15 cellular contexts compared by ENCODE assay signal in the genomic region with DNA sequence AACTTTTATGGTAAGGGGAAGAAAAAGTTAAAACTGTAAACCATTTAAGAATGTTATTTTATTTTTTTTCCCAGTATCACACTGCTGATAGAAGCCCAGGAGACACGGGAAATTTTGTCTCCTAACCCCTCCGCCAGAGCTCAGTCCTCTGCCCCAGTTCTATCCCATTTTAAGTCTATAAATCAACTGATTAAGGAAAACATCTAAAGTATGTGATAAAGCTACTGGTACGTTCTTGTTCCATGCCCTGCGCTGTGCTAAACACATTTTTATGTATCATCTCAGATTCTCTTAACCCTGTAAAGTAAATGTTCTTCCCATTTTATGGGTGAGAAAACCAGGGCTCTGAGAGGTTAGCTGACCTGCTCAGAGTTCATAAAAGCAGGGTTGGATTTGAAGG. TPM values are rescaled to one million over a fixed set of nuclear protein-coding genes. Genes with fewer than 3 reads are reported as not detected.
A peak's percentile ranks its signal among the peaks of the same experiment; 100 is the strongest.
DNase-seq lines count a peak whose midpoint lies in the region; ATAC-seq and TF ChIP-seq lines count a peak whose summit lies in the region.
"Had no signal": no experiment of that assay in that cellular context is flagged by ENCODE, and none has a peak within 500 bp of the region (broad histone marks: within the 10 kb centered on the region; RNA-seq: fewer than 3 reads in every experiment).

No MANE protein-coding gene starts in this region.

- peaks cover 46% of the 10 kb centered on the region for H3K4me1 Mint-ChIP-seq in HFFc6 (ENCODE audit: low read depth)
- H3K4me1 Mint-ChIP-seq in WTC11 = no peaks in the 10 kb centered on the region

- H3K27ac Mint-ChIP-seq in HFFc6 (peak overlapping the region; percentile 43; the same call in 1 of the 2 replicates), WTC11 (peak overlapping the region; percentile 28; the same call in 1 of the 2 replicates)

- H3K4me3 Mint-ChIP-seq in HFFc6 (no peak overlapping the region), WTC11 (no peak overlapping the region)
- H3K4me3 Mint-ChIP-seq: CD4-positive, alpha-beta memory T cell had no signal

- CTCF ChIA-PET in WTC11 (lab: Charles Lee) = no interaction called here

- ATAC-seq in WTC11 = no peak

- H3K9me3 Mint-ChIP-seq in HFFc6 (no peaks in the 10 kb centered on the region), WTC11 (no peaks in the 10 kb centered on the region)
- H3K9me3 Mint-ChIP-seq: CD4-positive, alpha-beta memory T cell had no signal

- TF ChIP-seq CTCF in HFFc6 (IDR thresholded peaks at IDR 0.05) (no peak), WTC11 (IDR thresholded peaks at IDR 0.05) (no peak)

- DNase-seq in HFFc6 = no peak
- no peak for DNase-seq in WTC11 (ENCODE audit: low spot score)
- DNase-seq in islet precursor cell = peak; percentile 13
- no peak for DNase-seq in NCI-H187 (lab: John Stamatoyannopoulos, UW)
- DNase-seq in HuH-7.5 (ENCODE audit: low spot score) = no peak
- DNase-seq in effector CD8-positive, alpha-beta T cell (lab: John Stamatoyannopoulos, UW) = no peak
- DNase-seq: C1 segment of cervical spinal cord; Calu3; CD4-positive, alpha-beta memory T cell; COR-L47; DMS53; DMS79 treated with DMSO at 0.1 percent for 48 hours; GM23248; H7; HCEC 1CT had no signal

- POLR2A ChIA-PET in WTC11 (lab: Charles Lee) = no interaction called here

- H3K36me3 Mint-ChIP-seq in HFFc6 (ENCODE audit: low read depth) (peaks cover 56% of the 10 kb centered on the region), WTC11 (peaks cover 10% of the 10 kb centered on the region; the same call in 1 of the 2 replicates)

- H3K27me3 Mint-ChIP-seq in HFFc6 (ENCODE audit: insufficient read depth) (no peaks in the 10 kb centered on the region; the same call in 1 of the 2 replicates), WTC11 (ENCODE audit: low read depth) (no peaks in the 10 kb centered on the region)
- H3K27me3 Mint-ChIP-seq: CD4-positive, alpha-beta memory T cell had no signal

TF ChIP-seq in WTC11, 78 proteins besides CTCF, POLR2A, EP300 and RAD21:
- no peak for TF ChIP-seq KAT7 (CRISPR knock-in tag; IDR thresholded peaks at IDR 0.05; ENCODE audit: borderline replicate concordance)
- TF ChIP-seq ZNF263 (CRISPR knock-in tag; IDR thresholded peaks at IDR 0.05; ENCODE audit: low read depth) = no peak
- TF ChIP-seq NR2C2 (CRISPR knock-in tag; IDR thresholded peaks at IDR 0.05) = no peak
- TF ChIP-seq, protein P1, sequence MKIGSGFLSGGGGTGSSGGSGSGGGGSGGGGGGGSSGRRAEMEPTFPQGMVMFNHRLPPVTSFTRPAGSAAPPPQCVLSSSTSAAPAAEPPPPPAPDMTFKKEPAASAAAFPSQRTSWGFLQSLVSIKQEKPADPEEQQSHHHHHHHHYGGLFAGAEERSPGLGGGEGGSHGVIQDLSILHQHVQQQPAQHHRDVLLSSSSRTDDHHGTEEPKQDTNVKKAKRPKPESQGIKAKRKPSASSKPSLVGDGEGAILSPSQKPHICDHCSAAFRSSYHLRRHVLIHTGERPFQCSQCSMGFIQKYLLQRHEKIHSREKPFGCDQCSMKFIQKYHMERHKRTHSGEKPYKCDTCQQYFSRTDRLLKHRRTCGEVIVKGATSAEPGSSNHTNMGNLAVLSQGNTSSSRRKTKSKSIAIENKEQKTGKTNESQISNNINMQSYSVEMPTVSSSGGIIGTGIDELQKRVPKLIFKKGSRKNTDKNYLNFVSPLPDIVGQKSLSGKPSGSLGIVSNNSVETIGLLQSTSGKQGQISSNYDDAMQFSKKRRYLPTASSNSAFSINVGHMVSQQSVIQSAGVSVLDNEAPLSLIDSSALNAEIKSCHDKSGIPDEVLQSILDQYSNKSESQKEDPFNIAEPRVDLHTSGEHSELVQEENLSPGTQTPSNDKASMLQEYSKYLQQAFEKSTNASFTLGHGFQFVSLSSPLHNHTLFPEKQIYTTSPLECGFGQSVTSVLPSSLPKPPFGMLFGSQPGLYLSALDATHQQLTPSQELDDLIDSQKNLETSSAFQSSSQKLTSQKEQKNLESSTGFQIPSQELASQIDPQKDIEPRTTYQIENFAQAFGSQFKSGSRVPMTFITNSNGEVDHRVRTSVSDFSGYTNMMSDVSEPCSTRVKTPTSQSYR (CRISPR knock-in tag; IDR thresholded peaks at IDR 0.05) = no peak
- TF ChIP-seq, protein P2, sequence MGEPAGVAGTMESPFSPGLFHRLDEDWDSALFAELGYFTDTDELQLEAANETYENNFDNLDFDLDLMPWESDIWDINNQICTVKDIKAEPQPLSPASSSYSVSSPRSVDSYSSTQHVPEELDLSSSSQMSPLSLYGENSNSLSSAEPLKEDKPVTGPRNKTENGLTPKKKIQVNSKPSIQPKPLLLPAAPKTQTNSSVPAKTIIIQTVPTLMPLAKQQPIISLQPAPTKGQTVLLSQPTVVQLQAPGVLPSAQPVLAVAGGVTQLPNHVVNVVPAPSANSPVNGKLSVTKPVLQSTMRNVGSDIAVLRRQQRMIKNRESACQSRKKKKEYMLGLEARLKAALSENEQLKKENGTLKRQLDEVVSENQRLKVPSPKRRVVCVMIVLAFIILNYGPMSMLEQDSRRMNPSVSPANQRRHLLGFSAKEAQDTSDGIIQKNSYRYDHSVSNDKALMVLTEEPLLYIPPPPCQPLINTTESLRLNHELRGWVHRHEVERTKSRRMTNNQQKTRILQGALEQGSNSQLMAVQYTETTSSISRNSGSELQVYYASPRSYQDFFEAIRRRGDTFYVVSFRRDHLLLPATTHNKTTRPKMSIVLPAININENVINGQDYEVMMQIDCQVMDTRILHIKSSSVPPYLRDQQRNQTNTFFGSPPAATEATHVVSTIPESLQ (CRISPR knock-in tag; IDR thresholded peaks at IDR 0.05) = no peak
- TF ChIP-seq ZNF423 (CRISPR knock-in tag; IDR thresholded peaks at IDR 0.05) = no peak

RNA-seq across cellular contexts. Expression of a gene that starts 34.7 kb away (rescaled TPM):
- 100 to 1,000 TPM in 4 of 6 experiments, 10 to 100 TPM in 2; 97.8 to 164 (median 107) TPM for total RNA-seq in HFFc6 (2021; fragmentation: NEBNext Ultra II Directional; extraction: Animal tissue kit (Norgen Biotek cat#: 25700))
- 11.2 to 11.3 TPM (median 11.2 TPM) in 3 replicates for total RNA-seq in WTC11 (2021)

RNA-seq across cellular contexts. Expression of a gene that starts 36.7 kb away (rescaled TPM):
- total RNA-seq in HFFc6 (2021; fragmentation: NEBNext Ultra II Directional; extraction: Animal tissue kit (Norgen Biotek cat#: 25700)) = 10 to 100 TPM in 5 of 6 experiments, 1 to 10 TPM in 1; 8.8 to 13.0 (median 11.0) TPM
- total RNA-seq in WTC11 (2021) = 9.9 to 12.8 TPM (median 10.1 TPM) in 3 replicates

RNA-seq across cellular contexts. Expression of a gene that starts 52.3 kb away (rescaled TPM):
- total RNA-seq in HFFc6 (2021; fragmentation: NEBNext Ultra II Directional; extraction: Animal tissue kit (Norgen Biotek cat#: 25700)) = 10 to 100 TPM; 11.9 to 14.5 (median 12.9) TPM
- total RNA-seq in WTC11 (2021) = 16.9 to 23.3 TPM (median 16.9 TPM) in 3 replicates
